Comparison of ENCODE assay signal across 24 cellular contexts in genomic region chr2:233499928-233500327, GRCh38.
"Had no signal": no experiment of that assay in that cellular context is flagged by ENCODE, and none has a peak within 500 bp of the region (broad histone marks: within the 10 kb centered on the region; RNA-seq: fewer than 3 reads in every experiment).

No MANE protein-coding gene starts in this region.

- H3K9ac ChIP-seq: neural progenitor cell, parathyroid adenoma had no signal

- H3K27ac ChIP-seq: coronary artery, esophagus squamous epithelium, neural progenitor cell, parathyroid adenoma, prostate gland, right atrium auricular region, sigmoid colon, spleen, thoracic aorta, tibial nerve, upper lobe of left lung had no signal

- ATAC-seq: left lobe of liver; naive thymus-derived CD4-positive, alpha-beta T cell; stimulated activated naive B cell treated with anti-CD40 and anti-IgM and Interleukin-4, amounts not matched to agents 10 μg/mL and 1 μg/mL and 100 μg/mL, for 72 hours had no signal

- H2AFZ ChIP-seq: neural progenitor cell, parathyroid adenoma had no signal

- H3K4me2 ChIP-seq: neural progenitor cell had no signal

- H3K79me2 ChIP-seq: parathyroid adenoma had no signal

- H3K4me3 ChIP-seq: coronary artery, esophagus squamous epithelium, lung, neural progenitor cell, prostate gland, right atrium auricular region, sigmoid colon, spleen, thoracic aorta, tibial nerve, upper lobe of left lung had no signal

- DNase-seq: dermis blood vessel endothelial cell; effector memory CD4-positive, alpha-beta T cell; esophagus squamous epithelium; hypothalamus; immature natural killer cell; islet precursor cell; naive thymus-derived CD4-positive, alpha-beta T cell; sigmoid colon; spleen; stimulated activated CD4-positive, alpha-beta T cell treated with anti-CD3 and anti-CD28 coated beads, Interleukin-2, amount 100 ng/mL, for 48 hours; stimulated activated naive B cell treated with anti-CD40 and anti-IgM and Interleukin-4, amounts not matched to agents 10 μg/mL and 1 μg/mL and 100 μg/mL, for 72 hours; upper lobe of left lung had no signal

- H3K9me3 ChIP-seq: prostate gland had no signal

- H3K36me3 ChIP-seq: neural progenitor cell, prostate gland had no signal

- H3K27me3 ChIP-seq: esophagus squamous epithelium, neural progenitor cell, right atrium auricular region, sigmoid colon, spleen, tibial nerve, upper lobe of left lung had no signal

- FAIRE-seq: endothelial cell of umbilical vein, frontal cortex, urothelium cell line had no signal

- H3K4me1 ChIP-seq: esophagus squamous epithelium, neural progenitor cell, parathyroid adenoma, prostate gland, right atrium auricular region, sigmoid colon, tibial nerve, upper lobe of left lung had no signal
